11 cellular contexts compared by ENCODE assay signal in genomic region chr11:128343134-128343514, GRCh38.
DNase-seq lines count a peak whose midpoint lies in the region; ATAC-seq and TF ChIP-seq lines count a peak whose summit lies in the region.
"Had no signal": no experiment of that assay in that cellular context is flagged by ENCODE, and none has a peak within 500 bp of the region (broad histone marks: within the 10 kb centered on the region; RNA-seq: fewer than 3 reads in every experiment).

No MANE protein-coding gene starts in this region.

- POLR2A ChIA-PET in MCF 10A (lab: Yijun Ruan, JAX) = interaction anchor here (0.7 kb wide), 1 partner anchor 28 kb away, joined by 4 read pairs; no protein-coding TSS in a partner anchor

- H3K9me3 ChIP-seq in mammary epithelial cell (replicated peaks; ENCODE audit: insufficient read depth, low read length) (no peaks in the 10 kb centered on the region), thymus (ENCODE audit: control insufficient read depth) (no peaks in the 10 kb centered on the region)
- H3K9me3 ChIP-seq: neutrophil had no signal

- WGBS in mammary epithelial cell (ENCODE audit: low coverage, missing lambda C conversion rate) = 80% methylated on average over 2 of the region's 2 CpGs
- 48% methylated on average over 2 of the region's 2 CpGs for WGBS in thymus

- intact Hi-C loops in mammary epithelial cell (cut with micrococcal nuclease) = no loop called here
- intact Hi-C loops in MCF 10A (cut with micrococcal nuclease) = no loop called here

- no peaks in the 10 kb centered on the region for H4K20me1 ChIP-seq in mammary epithelial cell (ENCODE audit: insufficient read depth, low read length)

- no peaks in the 10 kb centered on the region for H3K27me3 ChIP-seq in mammary epithelial cell (ENCODE audit: insufficient read depth, low read length)
- H3K27me3 ChIP-seq in thymus (ENCODE audit: control insufficient read depth, insufficient read depth) = no peaks in the 10 kb centered on the region
- H3K27me3 ChIP-seq: neutrophil had no signal

- TF ChIP-seq CTCF in mammary epithelial cell (conservative IDR thresholded peaks at IDR 0.05 in 1 of 2, IDR thresholded peaks at IDR 0.05 in 1 of 2; ENCODE audit: extremely low read depth in 1 of 2, insufficient read depth in 1 of 2, low read depth in 1 of 2, low read length in 2 of 2) = no peak
- TF ChIP-seq CTCF in MCF 10A (IDR thresholded peaks at IDR 0.05; ENCODE audit: unreplicated experiment) = no peak

- dilution Hi-C loops in mammary epithelial cell (cut with HindIII; ENCODE audit: low sequenced_read_pairs) = no loop called here

- DNase-seq in mammary epithelial cell (no peak), MCF 10A (ENCODE audit: unreplicated experiment) (no peak), epithelial cell of prostate (ENCODE audit: low read depth, low spot score) (no peak), NCI-H226 (no peak), Kasumi-1 (lab: John Stamatoyannopoulos, UW) (no peak), NCI-H1417 treated with DMSO at 0.1 percent for 48 hours (lab: John Stamatoyannopoulos, UW) (no peak)
- DNase-seq: activated effector memory CD4-positive, alpha-beta T cell treated with Interleukin-2 at 50 U/mL for 16 hours; C1 segment of cervical spinal cord had no signal

- ATAC-seq in HG03439 (IDR thresholded peaks at IDR 0.05; ENCODE audit: unreplicated experiment) = peak; percentile 27

- CTCF ChIA-PET in mammary epithelial cell (lab: Charles Lee; ENCODE audit: low non-redundant PET) (no interaction called here), MCF 10A (lab: Yijun Ruan, JAX) (interaction anchor here (0.5 to 0.6 kb wide), 2 partner anchors 181 to 189 kb away, joined by 3 to 4 read pairs; no protein-coding TSS in a partner anchor)

- no peak overlapping the region for H3K4me3 Mint-ChIP-seq in MCF 10A (ENCODE audit: unreplicated experiment)

- H3K36me3 ChIP-seq in mammary epithelial cell (ENCODE audit: insufficient read depth, low read length) (no peaks in the 10 kb centered on the region), thymus (ENCODE audit: control insufficient read depth, insufficient read depth) (no peaks in the 10 kb centered on the region)
- H3K36me3 ChIP-seq: neutrophil had no signal

- H3K36me3 Mint-ChIP-seq in MCF 10A (ENCODE audit: insufficient read depth, unreplicated experiment) = no peaks in the 10 kb centered on the region

- BruUV-seq in mammary epithelial cell (replicated peaks; lab: Mats Ljungman, UMichigan) = no TSS peak
- no TSS peak for BruUV-seq in MCF 10A (replicated peaks; lab: Mats Ljungman, UMichigan)

- H3K79me2 ChIP-seq in mammary epithelial cell (ENCODE audit: insufficient read depth, low read length) = no peaks in the 10 kb centered on the region

- in situ Hi-C loops in mammary epithelial cell (cut with MboI; ENCODE audit: low sequenced_read_pairs in 2 of 2) = no loop called here

- no peaks in the 10 kb centered on the region for H3K9me3 Mint-ChIP-seq in MCF 10A (ENCODE audit: unreplicated experiment)

- no peak overlapping the region for H3K4me2 ChIP-seq in mammary epithelial cell (ENCODE audit: insufficient read depth, low read depth, low read length)

- no peaks in the 10 kb centered on the region for H3K27me3 Mint-ChIP-seq in MCF 10A (ENCODE audit: insufficient read depth, unreplicated experiment)

- H3K4me3 ChIP-seq in mammary epithelial cell (replicated peaks in 1 of 3; ENCODE audit: insufficient read depth in 1 of 3, low read depth in 2 of 3, low read length in 3 of 3) (no peak overlapping the region), thymus (ENCODE audit: low read length) (no peak overlapping the region)

- no peak overlapping the region for H3K9ac ChIP-seq in mammary epithelial cell (ENCODE audit: insufficient read depth, low read length)

- peak overlapping the region; percentile 16 for H2AFZ ChIP-seq in mammary epithelial cell (ENCODE audit: low read depth, low read length)

- H3K4me1 Mint-ChIP-seq in MCF 10A (ENCODE audit: insufficient read depth, unreplicated experiment) = no peaks in the 10 kb centered on the region

- H3K27ac Mint-ChIP-seq in MCF 10A (ENCODE audit: low read depth, unreplicated experiment) = no peak overlapping the region

- peaks cover 11% of the 10 kb centered on the region for H3K4me1 ChIP-seq in mammary epithelial cell (ENCODE audit: insufficient read depth, low read length)
- peaks cover 25% of the 10 kb centered on the region for H3K4me1 ChIP-seq in thymus (ENCODE audit: control insufficient read depth, insufficient read depth, low read length)

- H3K27ac ChIP-seq in mammary epithelial cell (ENCODE audit: insufficient read depth, low read depth, low read length) (no peak overlapping the region), epithelial cell of prostate (peak overlapping the region; percentile 80), thymus (ENCODE audit: low read depth) (peak overlapping the region; percentile 87)
- H3K27ac ChIP-seq: neutrophil had no signal
